ENCODE assay signal across 19 cellular contexts in the genomic region with DNA sequence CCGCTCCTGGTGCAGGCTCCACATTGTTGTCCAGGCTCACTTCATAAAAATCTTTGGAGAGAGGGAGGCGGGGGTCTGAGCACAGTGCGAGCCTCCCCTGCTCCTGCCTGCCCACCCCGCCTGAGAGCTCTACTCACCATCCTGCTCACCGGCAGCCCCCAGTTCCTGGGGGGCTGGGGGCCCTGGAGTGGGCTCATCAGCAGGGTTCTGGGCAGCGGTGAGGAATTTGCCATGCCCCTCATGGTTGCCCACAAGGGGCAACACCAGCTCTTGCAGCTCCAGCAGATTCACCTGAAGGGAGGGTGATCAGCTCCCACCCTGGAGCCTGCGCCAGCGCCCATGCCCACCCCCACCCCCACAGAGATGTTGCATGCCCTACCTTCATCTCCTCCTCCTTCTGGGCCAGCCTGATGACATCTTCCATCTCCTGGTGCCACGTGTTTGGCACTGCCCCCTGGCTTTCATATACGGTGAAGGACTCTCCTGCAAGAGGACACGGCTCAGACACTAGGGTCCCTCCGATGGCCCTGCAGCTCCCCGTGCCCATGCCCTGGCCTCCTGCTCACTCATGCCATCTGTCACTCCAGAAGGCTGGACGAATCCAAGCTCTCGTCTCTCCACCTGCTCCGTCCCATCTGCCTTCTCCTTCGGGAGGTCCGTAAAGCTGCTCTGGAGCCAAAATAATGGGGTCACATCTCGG.
DNase-seq lines count a peak whose midpoint lies in the region; ATAC-seq and TF ChIP-seq lines count a peak whose summit lies in the region.
"Had no signal": no experiment of that assay in that cellular context is flagged by ENCODE, and none has a peak within 500 bp of the region (broad histone marks: within the 10 kb centered on the region; RNA-seq: fewer than 3 reads in every experiment).

No MANE protein-coding gene starts in this region.

- DNase-seq in G401 (ENCODE audit: low spot score) (peak; percentile 90), NCI-H524 (lab: John Stamatoyannopoulos, UW) (peak; percentile 75 to 91), cerebellum (ENCODE audit: low spot score) (peak; percentile 89), sigmoid colon (peak; percentile 34)
- DNase-seq in activated effector memory CD4-positive, alpha-beta T cell treated with Interleukin-2 at 50 U/mL for 16 hours: no peak
- DNase-seq in effector memory CD8-positive, alpha-beta T cell: no peak
- no peak for DNase-seq in CD8-positive, alpha-beta memory T cell
- DNase-seq: ACHN; Calu3; CD4-positive, CD25-positive, alpha-beta regulatory T cell; DMS79 treated with DMSO at 0.1 percent for 48 hours; GDM1; GM23248; NCI-H1436; NCI-H2227 treated with DMSO at 0.1 percent for 48 hours; NCI-H526 treated with DMSO at 0.1 percent for 48 hours; OCI-M1 had no signal

- H3K27me3 ChIP-seq in sigmoid colon: no peaks in the 10 kb centered on the region
- H3K27me3 ChIP-seq in CD8-positive, alpha-beta memory T cell (ENCODE audit: insufficient read depth, low read length, poor library complexity, severe bottlenecking): no peaks in the 10 kb centered on the region

- no peaks in the 10 kb centered on the region for H3K36me3 Mint-ChIP-seq in effector memory CD8-positive, alpha-beta T cell (ENCODE audit: insufficient read depth)
- H3K36me3 Mint-ChIP-seq in CD8-positive, alpha-beta memory T cell: no peaks in the 10 kb centered on the region
- H3K36me3 Mint-ChIP-seq: CD4-positive, CD25-positive, alpha-beta regulatory T cell had no signal

- no peak overlapping the region for H3K27ac Mint-ChIP-seq in effector memory CD8-positive, alpha-beta T cell
- no peak overlapping the region for H3K27ac Mint-ChIP-seq in CD8-positive, alpha-beta memory T cell
- H3K27ac Mint-ChIP-seq: CD4-positive, CD25-positive, alpha-beta regulatory T cell had no signal

- H3K4me3 Mint-ChIP-seq in effector memory CD8-positive, alpha-beta T cell: no peak overlapping the region
- no peak overlapping the region for H3K4me3 Mint-ChIP-seq in CD8-positive, alpha-beta memory T cell
- H3K4me3 Mint-ChIP-seq: CD4-positive, CD25-positive, alpha-beta regulatory T cell had no signal

- TF ChIP-seq POLR2A in sigmoid colon (IDR thresholded peaks at IDR 0.05): no peak

- no peak for TF ChIP-seq EP300 in sigmoid colon (IDR thresholded peaks at IDR 0.05)

- H3K9me3 Mint-ChIP-seq in effector memory CD8-positive, alpha-beta T cell: no peaks in the 10 kb centered on the region
- no peaks in the 10 kb centered on the region for H3K9me3 Mint-ChIP-seq in CD8-positive, alpha-beta memory T cell

- no peaks in the 10 kb centered on the region for H3K4me1 Mint-ChIP-seq in effector memory CD8-positive, alpha-beta T cell (ENCODE audit: low read depth in 2 of 2)
- H3K4me1 Mint-ChIP-seq in CD8-positive, alpha-beta memory T cell: peaks cover 0 to under 1% (median 0%) of the 10 kb centered on the region in 3 donors

- in situ Hi-C loops in G401 (cut with HindIII; ENCODE audit: low sequenced_read_pairs): no loop called here

- intact Hi-C loops in sigmoid colon (cut with DNase I): no loop called here

- no peaks in the 10 kb centered on the region for H3K4me1 ChIP-seq in sigmoid colon
- H3K4me1 ChIP-seq in CD8-positive, alpha-beta memory T cell (ENCODE audit: insufficient read depth, low read length): no peaks in the 10 kb centered on the region

- H3K27me3 Mint-ChIP-seq in effector memory CD8-positive, alpha-beta T cell: peaks cover 25 to 41% of the 10 kb centered on the region in 2 donors
- peaks cover 8 to 10% of the 10 kb centered on the region in 2 donors for H3K27me3 Mint-ChIP-seq in CD8-positive, alpha-beta memory T cell

- H3K9me3 ChIP-seq in sigmoid colon: no peaks in the 10 kb centered on the region
- H3K9me3 ChIP-seq in CD8-positive, alpha-beta memory T cell (ENCODE audit: low read length): no peaks in the 10 kb centered on the region

- CTCF ChIA-PET in CD8-positive, alpha-beta memory T cell (lab: Charles Lee): no interaction called here

- no peaks in the 10 kb centered on the region for H3K36me3 ChIP-seq in sigmoid colon
- H3K36me3 ChIP-seq in CD8-positive, alpha-beta memory T cell (ENCODE audit: insufficient read depth, low read length): no peaks in the 10 kb centered on the region

- no peak for ATAC-seq in effector memory CD8-positive, alpha-beta T cell (replicated peaks)

- no peak overlapping the region for H3K27ac ChIP-seq in sigmoid colon
- no peak overlapping the region for H3K27ac ChIP-seq in CD8-positive, alpha-beta memory T cell (ENCODE audit: low read depth, low read length)
- H3K27ac ChIP-seq: GM23248, HL-60, RWPE1 had no signal

- 73 to 83% methylated on average over 19 of the region's 19 CpGs for WGBS in sigmoid colon, 2 donors

- no peak for TF ChIP-seq CTCF in sigmoid colon (IDR thresholded peaks at IDR 0.05)

- no peak overlapping the region for H3K4me3 ChIP-seq in sigmoid colon
- H3K4me3 ChIP-seq in CD8-positive, alpha-beta memory T cell (ENCODE audit: low read length): no peak overlapping the region
- H3K4me3 ChIP-seq: GM23248 had no signal

- POLR2A ChIA-PET in CD8-positive, alpha-beta memory T cell (lab: Charles Lee): no interaction called here

Comparison
In these comparisons a context has a peak if more than half of its experiments do, and no peak if none do; other contexts are left out.
1. DNase-seq: peak in G401 (single experiment), NCI-H524 (2 of 2), cerebellum (single experiment) and sigmoid colon (single experiment); none in activated effector memory CD4-positive, alpha-beta T cell treated with Interleukin-2 at 50 U/mL for 16 hours (single experiment), effector memory CD8-positive, alpha-beta T cell (0 of 3) and CD8-positive, alpha-beta memory T cell (0 of 5).